9 cellular contexts compared by ENCODE assay signal in the genomic region with DNA sequence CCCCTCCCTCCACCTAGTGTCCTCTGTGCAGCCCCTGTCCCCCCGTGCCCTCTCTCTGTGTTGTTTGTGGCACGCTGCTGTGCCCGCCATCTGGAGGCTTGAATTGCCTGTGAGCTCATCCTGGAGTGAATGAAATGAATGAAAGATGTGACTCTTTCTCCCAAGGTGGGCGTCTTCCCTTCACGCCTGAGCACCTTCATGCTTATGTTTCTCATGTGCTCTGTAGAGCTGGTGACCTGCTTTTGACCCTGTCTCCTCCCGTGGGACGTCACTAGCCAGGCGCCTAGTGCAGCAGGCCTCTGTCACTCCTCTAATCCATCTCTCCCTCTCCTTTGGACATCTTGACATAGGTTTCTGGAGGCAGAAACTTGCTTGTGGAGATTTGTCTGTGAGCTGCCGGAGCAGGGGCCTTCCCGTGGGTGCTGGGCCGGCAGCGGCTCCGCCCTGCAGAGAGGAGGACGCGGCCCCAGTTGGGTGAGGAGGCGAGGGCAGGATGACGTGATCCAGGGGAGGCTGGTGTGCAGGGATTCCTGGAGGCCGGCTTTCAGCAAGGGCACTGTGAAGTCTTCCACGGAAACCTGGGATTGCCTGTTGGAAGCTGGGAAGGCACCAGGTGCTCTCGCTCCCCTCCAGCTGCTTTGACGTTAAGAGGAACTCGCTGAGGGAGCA. TPM values are rescaled to one million over a fixed set of nuclear protein-coding genes. Genes with fewer than 3 reads are reported as not detected.
DNase-seq lines count a peak whose midpoint lies in the region; ATAC-seq, FAIRE-seq and TF ChIP-seq lines count a peak whose summit lies in the region.
"Had no signal": no experiment of that assay in that cellular context is flagged by ENCODE, and none has a peak within 500 bp of the region (broad histone marks: within the 10 kb centered on the region; RNA-seq: fewer than 3 reads in every experiment).

No MANE protein-coding gene starts in this region.

- H3K4me1 Mint-ChIP-seq in Caco-2 (ENCODE audit: low read depth, unreplicated experiment): peaks cover 9% of the 10 kb centered on the region

- no peak for FAIRE-seq in kidney (lab: Jason Lieb, UNC)
- FAIRE-seq: keratinocyte had no signal

- H3K36me3 ChIP-seq in Caco-2 (ENCODE audit: control insufficient read depth, insufficient read depth, low read length): peaks cover 6% of the 10 kb centered on the region
- peaks cover 26 to 40% of the 10 kb centered on the region in 2 donors for H3K36me3 ChIP-seq in kidney (ENCODE audit: control insufficient read depth in 1 of 2, insufficient read depth in 2 of 2, low read length in 2 of 2)
- H3K36me3 ChIP-seq in esophagus squamous epithelium: peaks cover 37 to 91% (median 38%) of the 10 kb centered on the region in 3 donors

- H3K27ac ChIP-seq in kidney (ENCODE audit: low read depth in 2 of 2, low read length in 2 of 2) (peak overlapping the region in 1 of 2 donors; percentile 36), esophagus squamous epithelium (no peak overlapping the region)

- peak; percentile 52 for ATAC-seq in GM19397 (IDR thresholded peaks at IDR 0.05; ENCODE audit: unreplicated experiment)
- no peak for ATAC-seq in HG03025 (IDR thresholded peaks at IDR 0.05; ENCODE audit: low FRiP score, unreplicated experiment)
- ATAC-seq in esophagus mucosa: no peak

- H3K36me3 Mint-ChIP-seq in Caco-2 (ENCODE audit: insufficient read depth, unreplicated experiment): peaks cover 81% of the 10 kb centered on the region

- no TSS peak for BruUV-seq in Caco-2 (replicated peaks; lab: Mats Ljungman, UMichigan)

- CTCF ChIA-PET in Caco-2 (lab: Charles Lee): interaction anchor here (0.6 kb wide), 1 partner anchor 30 kb away, joined by 3 read pairs; no protein-coding TSS in a partner anchor

- H3K27me3 ChIP-seq in Caco-2 (replicated peaks; ENCODE audit: control insufficient read depth, insufficient read depth, low read length): no peaks in the 10 kb centered on the region
- H3K27me3 ChIP-seq in esophagus squamous epithelium: no peaks in the 10 kb centered on the region

- no peak for DNase-seq in Caco-2
- DNase-seq in NCI-H2227 (lab: John Stamatoyannopoulos, UW; ENCODE audit: unreplicated experiment): peak; percentile 90
- DNase-seq in fibroblast of villous mesenchyme (ENCODE audit: low read depth): peak; percentile 62
- DNase-seq in kidney: no peak
- DNase-seq in esophagus squamous epithelium (lab: John Stamatoyannopoulos, UW): no peak

- H3K4me3 ChIP-seq in Caco-2 (ENCODE audit: low read depth, low read length) (no peak overlapping the region), fibroblast of villous mesenchyme (ENCODE audit: low read depth, low read length) (no peak overlapping the region), kidney (ENCODE audit: low read length in 2 of 2) (no peak overlapping the region), esophagus squamous epithelium (no peak overlapping the region)

- H3K9me3 Mint-ChIP-seq in Caco-2 (ENCODE audit: unreplicated experiment): no peaks in the 10 kb centered on the region

- TF ChIP-seq POLR2A in esophagus squamous epithelium (IDR thresholded peaks at IDR 0.05): no peak

- H3K4me1 ChIP-seq in Caco-2 (no peaks in the 10 kb centered on the region), kidney (ENCODE audit: control insufficient read depth in 1 of 2, insufficient read depth in 1 of 2, low read depth in 1 of 2, low read length in 2 of 2) (peaks cover 0 to 8% of the 10 kb centered on the region in 2 donors), esophagus squamous epithelium (peaks cover 0 to 16% (median 3%) of the 10 kb centered on the region in 3 donors)

- no peaks in the 10 kb centered on the region for H3K9me3 ChIP-seq in Caco-2
- H3K9me3 ChIP-seq in kidney (ENCODE audit: control insufficient read depth in 1 of 2, low read length in 2 of 2): no peaks in the 10 kb centered on the region
- no peaks in the 10 kb centered on the region for H3K9me3 ChIP-seq in esophagus squamous epithelium

- POLR2A ChIA-PET in Caco-2 (lab: Charles Lee): no interaction called here

- H3K4me3 Mint-ChIP-seq in Caco-2 (ENCODE audit: unreplicated experiment): no peak overlapping the region

- H3K27ac Mint-ChIP-seq in Caco-2 (ENCODE audit: unreplicated experiment): peak overlapping the region; percentile 81

- TF ChIP-seq CTCF in Caco-2 (IDR thresholded peaks at IDR 0.05; ENCODE audit: insufficient read depth in 1 of 2, low read depth in 1 of 2, low read length in 1 of 2, severe bottlenecking in 1 of 2, unreplicated experiment in 1 of 2): no peak
- TF ChIP-seq CTCF in fibroblast of villous mesenchyme (IDR thresholded peaks at IDR 0.05; ENCODE audit: insufficient read depth, low read depth, low read length): no peak
- TF ChIP-seq CTCF in kidney (IDR thresholded peaks at IDR 0.05; ENCODE audit: borderline replicate concordance, extremely low read depth, insufficient read depth): no peak
- no peak for TF ChIP-seq CTCF in esophagus squamous epithelium (IDR thresholded peaks at IDR 0.05)

- H3K9ac ChIP-seq in kidney (ENCODE audit: low read length in 2 of 2): no peak overlapping the region

- H3K27me3 Mint-ChIP-seq in Caco-2 (ENCODE audit: insufficient read depth, unreplicated experiment): no peaks in the 10 kb centered on the region

- WGBS in esophagus squamous epithelium, 2 donors: 68 to 88% methylated on average over 9 to 11 of the region's 22 CpGs

- intact Hi-C loops in Caco-2 (cut with micrococcal nuclease; ENCODE audit: unreplicated experiment) (no loop called here), kidney (cut with DNase I) (no loop called here), esophagus squamous epithelium (cut with DNase I) (no loop called here)

RNA-seq across cellular contexts. Expression of gene MUC6, which starts 40.6 kb away (rescaled TPM):
- total RNA-seq in Caco-2 (2022) (not detected in 2 replicates), fibroblast of villous mesenchyme (not detected in 2 replicates), kidney (3.0 TPM), esophagus mucosa (not detected), esophagus squamous epithelium (under 1 TPM in 1 of 4 donors, not detected in 3; 0.19 TPM)
- 1.1 TPM for polyA plus RNA-seq in kidney (ENCODE audit: insufficient read depth, low read depth, low replicate concordance)
- polyA plus RNA-seq: keratinocyte had no signal

Comparison
In these comparisons a context has a peak if more than half of its experiments do, and no peak if none do; other contexts are left out.
1. DNase-seq: peak in NCI-H2227 (single experiment) and fibroblast of villous mesenchyme (single experiment); none in Caco-2 (0 of 2), kidney (single experiment) and esophagus squamous epithelium (single experiment).